In the genomic region with DNA sequence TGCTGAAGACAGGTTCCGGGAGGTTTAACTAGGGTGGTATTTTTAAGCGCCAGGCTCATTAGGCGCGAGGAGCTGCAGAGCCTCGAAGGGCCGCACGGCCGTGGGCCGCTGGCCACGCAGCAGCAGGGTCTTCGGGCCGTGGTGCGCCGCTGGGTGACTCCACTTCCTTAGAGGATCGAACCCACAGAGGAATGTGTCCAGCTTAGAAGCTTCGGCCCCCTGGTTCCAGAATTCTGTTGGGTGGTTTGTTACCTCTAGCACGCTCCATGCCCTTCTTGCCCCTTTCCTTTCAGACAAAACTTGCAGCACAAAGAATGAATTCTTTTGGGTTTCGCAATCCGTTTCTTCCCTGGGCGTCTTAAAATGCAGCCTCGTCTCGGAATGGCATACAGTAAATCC, we compare ENCODE assay signal across 8 cellular contexts. TPM values are rescaled to one million over a fixed set of nuclear protein-coding genes. Genes with fewer than 3 reads are reported as not detected.
DNase-seq lines count a peak whose midpoint lies in the region; ATAC-seq and TF ChIP-seq lines count a peak whose summit lies in the region.

No MANE protein-coding gene starts in this region.

- TF ChIP-seq CTCF in DND-41 (IDR thresholded peaks at IDR 0.05; ENCODE audit: borderline replicate concordance, extremely low read depth, low read length, poor library complexity, severe bottlenecking) (no peak), adrenal gland (IDR thresholded peaks at IDR 0.05) (peak in 1 of 6 experiments; percentile 8)

- H3K4me3 ChIP-seq in DND-41 (ENCODE audit: low read depth in 1 of 2, low read length in 2 of 2) (peak overlapping the region; percentile 61 to 80; a peak in 3 of 4 replicates), adrenal gland (peak overlapping the region; percentile 49 to 83 (median 58)), rectal smooth muscle tissue (ENCODE audit: low read length) (peak overlapping the region; percentile 75)

- peak overlapping the region; percentile 95 for H3K4me2 ChIP-seq in DND-41 (ENCODE audit: insufficient read depth, low read length)

- no peak for TF ChIP-seq POLR2A in adrenal gland (IDR thresholded peaks at IDR 0.05)

- H3K27me3 ChIP-seq in DND-41 (ENCODE audit: insufficient read depth, low read length, poor library complexity) (no peaks in the 10 kb centered on the region), adrenal gland (no peaks in the 10 kb centered on the region), rectal smooth muscle tissue (ENCODE audit: control insufficient read depth, insufficient read depth, low read length) (peaks cover 3% of the 10 kb centered on the region)

- peaks cover 47% of the 10 kb centered on the region for H3K79me2 ChIP-seq in DND-41 (ENCODE audit: insufficient read depth, low read length)

- no peak for ATAC-seq in DND-41 (ENCODE audit: insufficient read depth, low read depth)
- peak; percentile 7 for ATAC-seq in HG03045 (IDR thresholded peaks at IDR 0.05; ENCODE audit: unreplicated experiment)

- H3K27ac ChIP-seq in DND-41 (ENCODE audit: low read length) (peak overlapping the region; percentile 91), adrenal gland (peak overlapping the region; percentile 92 to 99 (median 98)), rectal smooth muscle tissue (ENCODE audit: low read depth, low read length) (peak overlapping the region; percentile 92)

- H3K36me3 ChIP-seq in DND-41 (ENCODE audit: insufficient read depth, low read length) (peaks cover 30% of the 10 kb centered on the region), adrenal gland (replicated peaks in 1 of 2) (peaks cover 0 to 21% of the 10 kb centered on the region in 2 donors), rectal smooth muscle tissue (ENCODE audit: control insufficient read depth, insufficient read depth, low read length) (no peaks in the 10 kb centered on the region)

- H3K9me3 ChIP-seq in DND-41 (ENCODE audit: insufficient read depth, low read length, severe bottlenecking), result no peaks in the 10 kb centered on the region
- no peaks in the 10 kb centered on the region for H3K9me3 ChIP-seq in adrenal gland (replicated peaks in 1 of 3)

- WGBS in adrenal gland, 4 donors, result 3 to 5% (median 4%) methylated on average over 8 to 22 of the region's 22 CpGs

- peak overlapping the region; percentile 78 for H3K9ac ChIP-seq in DND-41 (ENCODE audit: low read depth, low read length)
- H3K9ac ChIP-seq in rectal smooth muscle tissue (ENCODE audit: low read length), result peak overlapping the region; percentile 58

- H3K4me1 ChIP-seq in DND-41 (ENCODE audit: insufficient read depth, low read length), result peaks cover 45% of the 10 kb centered on the region
- peaks cover 23 to 26% of the 10 kb centered on the region in 2 donors for H3K4me1 ChIP-seq in adrenal gland (replicated peaks in 1 of 2)
- H3K4me1 ChIP-seq in rectal smooth muscle tissue (ENCODE audit: control insufficient read depth, insufficient read depth, low read length), result peaks cover 11% of the 10 kb centered on the region

- peaks cover 16% of the 10 kb centered on the region; the same call in 1 of the 2 replicates for H4K20me1 ChIP-seq in DND-41 (ENCODE audit: insufficient read depth, low read length)

- DNase-seq in DND-41, result no peak
- peak in 5 of 7 donors; percentile 37 to 70 (median 52) for DNase-seq in adrenal gland
- peak; percentile 45 for DNase-seq in hepatic stellate cell (ENCODE audit: low spot score)
- DNase-seq in DMS53 (lab: John Stamatoyannopoulos, UW), result no peak
- DNase-seq in stimulated activated CD4-positive, alpha-beta T cell treated with anti-CD3 and anti-CD28 coated beads, Interleukin-2, amount 100 ng/mL, for 48 hours, result no peak
- DNase-seq in activated CD4-positive, alpha-beta T cell treated with anti-CD3 and anti-CD28 coated beads, Interleukin-2, amount 50 U/mL, for 1 hour, result no peak

- peak overlapping the region; percentile 85 for H2AFZ ChIP-seq in DND-41 (ENCODE audit: low read depth, low read length)

- intact Hi-C loops in adrenal gland (cut with DNase I), result loop anchor here (5.0 to 10.0 kb wide), 3 partner anchors 57 to 145 kb away; partner anchors contain the start of gene MRPL16 (in 1 of the 2)

RNA-seq across cellular contexts. Expression of gene PATL1, which starts 0.8 kb away (rescaled TPM):
- total RNA-seq in adrenal gland, result 10 to 100 TPM; 15.8 to 41.7 (median 24.2) TPM
- 10 to 100 TPM; 10.3 to 55.9 (median 11.3) TPM for polyA plus RNA-seq in adrenal gland

RNA-seq across cellular contexts. Expression of gene OR10V1, which starts 44.0 kb away (rescaled TPM):
- not detected for total RNA-seq in adrenal gland
- polyA plus RNA-seq in adrenal gland, result not detected

RNA-seq across cellular contexts. Expression of gene OSBP, which starts 54.0 kb away (rescaled TPM):
- 100 to 1,000 TPM in 1 of 8 donors, 10 to 100 TPM in 7; 44.0 to 117 (median 88.6) TPM for total RNA-seq in adrenal gland
- 100 to 1,000 TPM in 1 of 3 donors, 10 to 100 TPM in 2; 15.3 to 120 (median 18.5) TPM for polyA plus RNA-seq in adrenal gland

Comparison
In these comparisons a context has a peak if more than half of its experiments do, and no peak if none do; other contexts are left out.
1. DNase-seq: peak in adrenal gland (5 of 7) and hepatic stellate cell (single experiment); none in DND-41 (single experiment), DMS53 (single experiment), stimulated activated CD4-positive, alpha-beta T cell treated with anti-CD3 and anti-CD28 coated beads, Interleukin-2, amount 100 ng/mL, for 48 hours (0 of 2) and activated CD4-positive, alpha-beta T cell treated with anti-CD3 and anti-CD28 coated beads, Interleukin-2, amount 50 U/mL, for 1 hour (single experiment).
2. Peak in every context shown above with its lines, with median percentiles within 50 percentile points of each other: H3K27ac ChIP-seq and H3K4me3 ChIP-seq.